8 cellular contexts compared by ENCODE assay signal in genomic region chr5:126776499-126777256, GRCh38. TPM values are rescaled to one million over a fixed set of nuclear protein-coding genes. Genes with fewer than 3 reads are reported as not detected.
DNase-seq lines count a peak whose midpoint lies in the region; ATAC-seq and TF ChIP-seq lines count a peak whose summit lies in the region.

TSS of gene LMNB1 (plus strand) at chr5:126777136. CDS start at chr5:126777509, 373 bp downstream.

- H3K27ac Mint-ChIP-seq in activated CD8-positive, alpha-beta T cell treated with anti-CD3 and anti-CD28 coated beads, Interleukin-2, amount 10 ng/mL, durations not matched to agents 7 days and 5 days: peak within 1 kb of the TSS; percentile 98

- H3K9me3 Mint-ChIP-seq in activated CD8-positive, alpha-beta T cell treated with anti-CD3 and anti-CD28 coated beads, Interleukin-2, amount 10 ng/mL, durations not matched to agents 7 days and 5 days (ENCODE audit: insufficient read depth): no peaks in the 10 kb centered on the region

- H3K4me3 ChIP-seq in lower lobe of right lung: peak within 1 kb of the TSS; percentile 88

- H3K9me3 ChIP-seq in lower lobe of right lung: no peaks in the 10 kb centered on the region

- CTCF ChIA-PET in activated CD8-positive, alpha-beta T cell treated with anti-CD3 and anti-CD28 coated beads, Interleukin-2, amount 10 ng/mL, durations not matched to agents 7 days and 5 days (lab: Charles Lee): interaction anchor here (0.8 to 7.6 kb wide), 14 partner anchors 16 to 175 kb away, joined by 3 to 250 read pairs (median 8); partner anchors contain the start of gene PHAX

- intact Hi-C loops in lower lobe of right lung (cut with DNase I): no loop called here

- DNase-seq in CMK (ENCODE audit: low read depth) (peak; percentile 68), GM20000 (ENCODE audit: low spot score) (peak; percentile 94), HS-5 (ENCODE audit: low read depth) (peak; percentile 91), NK-92 (lab: John Stamatoyannopoulos, UW; ENCODE audit: unreplicated experiment) (peak; percentile 53), ecto neural progenitor cell (ENCODE audit: low spot score) (peak; percentile 98), lower lobe of right lung (peak; percentile 96)
- DNase-seq in activated CD8-positive, alpha-beta T cell treated with anti-CD3 and anti-CD28 coated beads, Interleukin-2, amount 10 ng/mL, durations not matched to agents 7 days and 5 days: peak; percentile 97
- DNase-seq in stimulated activated CD4-positive, alpha-beta T cell treated with anti-CD3 and anti-CD28 coated beads, TNF-alpha, amount 100 ng/mL, for 1 hour (ENCODE audit: low read depth in 3 of 3, low spot score in 1 of 3): peak; percentile 73 to 89 (median 85)

- H3K36me3 Mint-ChIP-seq in activated CD8-positive, alpha-beta T cell treated with anti-CD3 and anti-CD28 coated beads, Interleukin-2, amount 10 ng/mL, durations not matched to agents 7 days and 5 days (ENCODE audit: low read depth): peaks cover 40% of the 10 kb centered on the region

- peak within 1 kb of the TSS; percentile 96 for H3K4me3 Mint-ChIP-seq in activated CD8-positive, alpha-beta T cell treated with anti-CD3 and anti-CD28 coated beads, Interleukin-2, amount 10 ng/mL, durations not matched to agents 7 days and 5 days

- no peaks in the 10 kb centered on the region for H3K27me3 Mint-ChIP-seq in activated CD8-positive, alpha-beta T cell treated with anti-CD3 and anti-CD28 coated beads, Interleukin-2, amount 10 ng/mL, durations not matched to agents 7 days and 5 days (ENCODE audit: low read depth)

- ATAC-seq in activated CD8-positive, alpha-beta T cell treated with anti-CD3 and anti-CD28 coated beads, Interleukin-2, amount 10 ng/mL, durations not matched to agents 7 days and 5 days: peak; percentile 75
- peak; percentile 96 to 97 for ATAC-seq in lower lobe of right lung

- TF ChIP-seq CTCF in GM20000 (IDR thresholded peaks at IDR 0.05; ENCODE audit: extremely low read depth, missing control alignments) (no peak), lower lobe of right lung (IDR thresholded peaks at IDR 0.05) (no peak)

- no peaks in the 10 kb centered on the region for H3K36me3 ChIP-seq in lower lobe of right lung

- peaks cover 17% of the 10 kb centered on the region for H3K4me1 ChIP-seq in lower lobe of right lung

- POLR2A ChIA-PET in activated CD8-positive, alpha-beta T cell treated with anti-CD3 and anti-CD28 coated beads, Interleukin-2, amount 10 ng/mL, durations not matched to agents 7 days and 5 days (lab: Charles Lee): interaction anchor here (0.6 to 8.5 kb wide), 25 partner anchors 7 to 353 kb away, joined by 3 to 247 read pairs (median 5); partner anchors contain the start of genes GRAMD2B and MARCHF3

- no peaks in the 10 kb centered on the region for H3K27me3 ChIP-seq in lower lobe of right lung (ENCODE audit: low read depth)

- peaks cover 39% of the 10 kb centered on the region for H3K4me1 Mint-ChIP-seq in activated CD8-positive, alpha-beta T cell treated with anti-CD3 and anti-CD28 coated beads, Interleukin-2, amount 10 ng/mL, durations not matched to agents 7 days and 5 days (ENCODE audit: low read depth)

- peak within 1 kb of the TSS; percentile 93 for H3K27ac ChIP-seq in lower lobe of right lung

RNA-seq across cellular contexts. Expression of gene LMNB1, which starts in this region (rescaled TPM):
- total RNA-seq in activated CD8-positive, alpha-beta T cell treated with anti-CD3 and anti-CD28 coated beads, Interleukin-2, amount 10 ng/mL, durations not matched to agents 7 days and 5 days: 100 to 1,000 TPM; 384 to 396 TPM
- 13.5 TPM for total RNA-seq in lower lobe of right lung

Comparison
In these comparisons a context has a peak if more than half of its experiments do, and no peak if none do; other contexts are left out.
1. Peak in every context shown above with its lines: DNase-seq, ATAC-seq, H3K4me3 ChIP-seq and H3K27ac ChIP-seq.
2. RNA of gene LMNB1 (total RNA-seq): 384 to 396 TPM in activated CD8-positive, alpha-beta T cell treated with anti-CD3 and anti-CD28 coated beads, Interleukin-2, amount 10 ng/mL, durations not matched to agents 7 days and 5 days; 13.5 TPM in lower lobe of right lung (single experiment); every median in the first group is over 10 times any median in the second.